In genomic region chr20:23340524-23340923, GRCh38 we compare ENCODE assay signal across 9 cellular contexts. TPM values are rescaled to one million over a fixed set of nuclear protein-coding genes. Genes with fewer than 3 reads are reported as not detected.
DNase-seq lines count a peak whose midpoint lies in the region; ATAC-seq, FAIRE-seq and TF ChIP-seq lines count a peak whose summit lies in the region.
"Had no signal": no experiment of that assay in that cellular context is flagged by ENCODE, and none has a peak within 500 bp of the region (broad histone marks: within the 10 kb centered on the region; RNA-seq: fewer than 3 reads in every experiment).

No MANE protein-coding gene starts in this region.

- intact Hi-C loops in activated naive CD4-positive, alpha-beta T cell treated with anti-CD3 and anti-CD28 coated beads for 36 hours (cut with micrococcal nuclease) = loop anchor here (2.0 kb wide), 1 partner anchor 1002 kb away; no protein-coding TSS in a partner anchor
- intact Hi-C loops in right lobe of liver (cut with DNase I) = loop anchor here in 1 of 2 donors (10.0 kb wide), 1 partner anchor 264 kb away; the partner anchor contains the start of gene CST9
- intact Hi-C loops in aorta (cut with DNase I) = loop anchor here (2.0 to 10.0 kb wide), 3 partner anchors 293 to 1006 kb away; partner anchors contain the start of gene THBD (in 1 of the 2)

- TF ChIP-seq CTCF in choroid plexus epithelial cell (conservative IDR thresholded peaks at IDR 0.05; ENCODE audit: low read depth, low read length) = peak; percentile 88
- peak; percentile 30 to 46 (median 43) for TF ChIP-seq CTCF in right lobe of liver (IDR thresholded peaks at IDR 0.05)

- no peaks in the 10 kb centered on the region for H3K9me3 Mint-ChIP-seq in activated naive CD4-positive, alpha-beta T cell treated with anti-CD3 and anti-CD28 coated beads for 36 hours
- H3K9me3 Mint-ChIP-seq: activated naive CD8-positive, alpha-beta T cell treated with anti-CD3 and anti-CD28 coated beads, Interleukin-2, amount 10 ng/mL, durations not matched to agents 7 days and 5 days had no signal

- TF ChIP-seq POLR2A in right lobe of liver (IDR thresholded peaks at IDR 0.05) = no peak

- ATAC-seq in right lobe of liver = peak; percentile 56 to 70 (median 65)
- ATAC-seq in aorta (ENCODE audit: low FRiP score) = peak; percentile 75
- ATAC-seq in GM21447 (IDR thresholded peaks at IDR 0.05; ENCODE audit: unreplicated experiment) = no peak

- 28% methylated on average over 7 of the region's 9 CpGs for WGBS in right lobe of liver (ENCODE audit: insufficient coverage, low coverage, low lambda C conversion rate, missing lambda C conversion rate)
- 19 to 21% methylated on average over 9 of the region's 9 CpGs for WGBS in aorta, 2 donors

- no peaks in the 10 kb centered on the region for H3K4me1 Mint-ChIP-seq in activated naive CD4-positive, alpha-beta T cell treated with anti-CD3 and anti-CD28 coated beads for 36 hours (ENCODE audit: low read depth)

- no peak overlapping the region for H3K27ac ChIP-seq in right lobe of liver
- no peak overlapping the region for H3K27ac ChIP-seq in aorta (ENCODE audit: low read depth in 1 of 2, low read length in 2 of 2)

- H3K9me3 ChIP-seq in right lobe of liver (no peaks in the 10 kb centered on the region), aorta (ENCODE audit: control insufficient read depth, low read length) (no peaks in the 10 kb centered on the region)

- no peak overlapping the region for H3K4me3 Mint-ChIP-seq in activated naive CD4-positive, alpha-beta T cell treated with anti-CD3 and anti-CD28 coated beads for 36 hours
- H3K4me3 Mint-ChIP-seq: activated naive CD8-positive, alpha-beta T cell treated with anti-CD3 and anti-CD28 coated beads, Interleukin-2, amount 10 ng/mL, durations not matched to agents 7 days and 5 days had no signal

- H3K36me3 ChIP-seq in right lobe of liver (no peaks in the 10 kb centered on the region), aorta (ENCODE audit: control insufficient read depth in 1 of 2, insufficient read depth in 2 of 2, low read length in 1 of 2) (no peaks in the 10 kb centered on the region)

- H3K4me3 ChIP-seq in choroid plexus epithelial cell (ENCODE audit: low read depth, low read length) = no peak overlapping the region
- no peak overlapping the region for H3K4me3 ChIP-seq in right lobe of liver
- H3K4me3 ChIP-seq in aorta (ENCODE audit: low read length in 2 of 2) = no peak overlapping the region

- H3K27me3 ChIP-seq in right lobe of liver = no peaks in the 10 kb centered on the region
- H3K27me3 ChIP-seq in aorta (ENCODE audit: control insufficient read depth in 1 of 2, insufficient read depth in 2 of 2, low read length in 1 of 2) = no peaks in the 10 kb centered on the region

- DNase-seq in activated naive CD4-positive, alpha-beta T cell treated with anti-CD3 and anti-CD28 coated beads for 36 hours = peak; percentile 55
- no peak for DNase-seq in activated naive CD4-positive, alpha-beta T cell treated with anti-CD3 and anti-CD28 coated beads, Interleukin-2, amount 50 U/mL, for 16 hours
- DNase-seq in HTR-8/SVneo (ENCODE audit: insufficient read length, low spot score) (peak; percentile 48), RCC 7860 (ENCODE audit: low spot score) (peak; percentile 31), choroid plexus epithelial cell (ENCODE audit: low read depth) (peak; percentile 91), right lobe of liver (peak in 1 of 3 donors; percentile 34), aorta (peak; percentile 76 to 83)
- DNase-seq: activated naive CD8-positive, alpha-beta T cell treated with anti-CD3 and anti-CD28 coated beads, Interleukin-2, amount 10 ng/mL, durations not matched to agents 7 days and 5 days had no signal

- no peaks in the 10 kb centered on the region for H3K4me1 ChIP-seq in right lobe of liver
- no peaks in the 10 kb centered on the region for H3K4me1 ChIP-seq in aorta (ENCODE audit: control insufficient read depth in 1 of 2, insufficient read depth in 2 of 2, low read length in 2 of 2)

- FAIRE-seq in HTR-8/SVneo (lab: Jason Lieb, UNC) (no peak), RCC 7860 (lab: Jason Lieb, UNC) (no peak)

- CTCF ChIA-PET in activated naive CD4-positive, alpha-beta T cell treated with anti-CD3 and anti-CD28 coated beads for 36 hours (lab: Charles Lee) = interaction anchor here (0.7 to 2.6 kb wide), 6 partner anchors 8 to 1002 kb away, joined by 3 to 18 read pairs (median 4); no protein-coding TSS in a partner anchor

- H3K36me3 Mint-ChIP-seq in activated naive CD4-positive, alpha-beta T cell treated with anti-CD3 and anti-CD28 coated beads for 36 hours (ENCODE audit: low read depth) = no peaks in the 10 kb centered on the region
- H3K36me3 Mint-ChIP-seq: activated naive CD8-positive, alpha-beta T cell treated with anti-CD3 and anti-CD28 coated beads, Interleukin-2, amount 10 ng/mL, durations not matched to agents 7 days and 5 days had no signal

- H3K27me3 Mint-ChIP-seq in activated naive CD4-positive, alpha-beta T cell treated with anti-CD3 and anti-CD28 coated beads for 36 hours (ENCODE audit: low read depth) = no peaks in the 10 kb centered on the region
- H3K27me3 Mint-ChIP-seq: activated naive CD8-positive, alpha-beta T cell treated with anti-CD3 and anti-CD28 coated beads, Interleukin-2, amount 10 ng/mL, durations not matched to agents 7 days and 5 days had no signal

- no peak overlapping the region for H3K27ac Mint-ChIP-seq in activated naive CD4-positive, alpha-beta T cell treated with anti-CD3 and anti-CD28 coated beads for 36 hours
- H3K27ac Mint-ChIP-seq: activated naive CD8-positive, alpha-beta T cell treated with anti-CD3 and anti-CD28 coated beads, Interleukin-2, amount 10 ng/mL, durations not matched to agents 7 days and 5 days had no signal

RNA-seq across cellular contexts. Expression of gene NXT1, which starts 10.1 kb away (rescaled TPM):
- 10 to 100 TPM; 31.9 to 36.9 TPM for total RNA-seq in activated naive CD4-positive, alpha-beta T cell treated with anti-CD3 and anti-CD28 coated beads for 36 hours
- 10 to 100 TPM in 2 of 6 experiments, 1 to 10 TPM in 4; 3.8 to 11.2 (median 6.1) TPM for total RNA-seq in right lobe of liver
- 10 to 100 TPM; 14.5 to 18.7 TPM for total RNA-seq in aorta
- polyA plus RNA-seq in aorta = 10 to 100 TPM; 11.9 to 13.4 TPM

RNA-seq across cellular contexts. Expression of gene GZF1, which starts 21.5 kb away (rescaled TPM):
- total RNA-seq in activated naive CD4-positive, alpha-beta T cell treated with anti-CD3 and anti-CD28 coated beads for 36 hours = 1 to 10 TPM; 2.9 to 3.3 TPM
- total RNA-seq in right lobe of liver (1 to 10 TPM; 3.5 to 9.6 (median 6.1) TPM), aorta (10 to 100 TPM; 13.2 to 19.5 TPM)
- polyA plus RNA-seq in aorta = 1 to 10 TPM; 6.0 to 8.5 TPM
